Comparison of ENCODE assay signal across 24 cellular contexts in genomic region chr9:135305546-135306180, GRCh38.
DNase-seq lines count a peak whose midpoint lies in the region; ATAC-seq lines count a peak whose summit lies in the region.
"Had no signal": no experiment of that assay in that cellular context is flagged by ENCODE, and none has a peak within 500 bp of the region (broad histone marks: within the 10 kb centered on the region; RNA-seq: fewer than 3 reads in every experiment).

No MANE protein-coding gene starts in this region.

- H3K4me1 Mint-ChIP-seq in activated naive CD8-positive, alpha-beta T cell treated with anti-CD3 and anti-CD28 coated beads for 36 hours: peaks cover 2% of the 10 kb centered on the region

- H2AFZ ChIP-seq in Karpas-422 (ENCODE audit: low read length): no peak overlapping the region
- H2AFZ ChIP-seq: GM23338 had no signal

- H3K36me3 ChIP-seq in SK-N-MC (ENCODE audit: insufficient read depth, low read length) (no peaks in the 10 kb centered on the region), Karpas-422 (ENCODE audit: insufficient read depth, low read length) (no peaks in the 10 kb centered on the region)
- H3K36me3 ChIP-seq: BLaER1 treated with 17β-estradiol and CSF1 and Interleukin-3, amounts not matched to agents 10 nM and 100 nM; SJCRH30 had no signal

- no peaks in the 10 kb centered on the region for H4K20me1 ChIP-seq in Karpas-422 (ENCODE audit: insufficient read depth, low read depth, low read length)
- H4K20me1 ChIP-seq: BLaER1 treated with 17β-estradiol and CSF1 and Interleukin-3, amounts not matched to agents 10 nM and 100 nM had no signal

- H3K4me1 ChIP-seq in Karpas-422 (ENCODE audit: low read length): no peaks in the 10 kb centered on the region
- H3K4me1 ChIP-seq: SJCRH30 had no signal

- DNase-seq in activated CD8-positive, alpha-beta memory T cell treated with anti-CD3 and anti-CD28 coated beads for 24 hours: peak; percentile 44
- DNase-seq in activated CD8-positive, alpha-beta memory T cell treated with anti-CD3 and anti-CD28 coated beads, Interleukin-2, amount 50 U/mL, for 4 hours: no peak
- no peak for DNase-seq in SK-N-MC (ENCODE audit: low read depth, low spot score)
- DNase-seq in left lobe of liver (ENCODE audit: low spot score): peak; percentile 30
- DNase-seq in ureter (ENCODE audit: low spot score): peak; percentile 23
- DNase-seq in activated naive CD8-positive, alpha-beta T cell treated with anti-CD3 and anti-CD28 coated beads for 36 hours: no peak
- no peak for DNase-seq in Karpas-422
- DNase-seq: AML-193; CD4-positive, alpha-beta T cell; DMS53; HCEC 1CT; NCI-H1105 treated with DMSO at 0.1 percent for 48 hours; NCI-H146; NCI-H1930; NCI-H2107; NCI-H446; NCI-H524 treated with DMSO at 0.1 percent for 48 hours; NCI-H82; NK-92 treated with Interleukin-12 subunit alpha and Interleukin-12 subunit beta, amount 100 ng/mL, for 24 hours; PC-3; SJCRH30 had no signal

- no peak overlapping the region for H3K27ac Mint-ChIP-seq in activated naive CD8-positive, alpha-beta T cell treated with anti-CD3 and anti-CD28 coated beads for 36 hours
- H3K27ac Mint-ChIP-seq: CD4-positive, alpha-beta T cell; GM23338 had no signal

- H3K4me3 Mint-ChIP-seq in activated naive CD8-positive, alpha-beta T cell treated with anti-CD3 and anti-CD28 coated beads for 36 hours: no peak overlapping the region
- H3K4me3 Mint-ChIP-seq: CD4-positive, alpha-beta T cell; GM23338 had no signal

- no peak for ATAC-seq in left lobe of liver
- ATAC-seq: GM23338, PC-3, Right ventricle myocardium inferior had no signal

- H3K4me2 ChIP-seq in Karpas-422 (ENCODE audit: low read depth, low read length, poor library complexity, severe bottlenecking): no peak overlapping the region
- H3K4me2 ChIP-seq: BLaER1 treated with 17β-estradiol and CSF1 and Interleukin-3, amounts not matched to agents 10 nM and 100 nM; GM23338 had no signal

- no peak overlapping the region for H3K9ac ChIP-seq in SK-N-MC (ENCODE audit: insufficient read length)
- no peak overlapping the region for H3K9ac ChIP-seq in Karpas-422 (ENCODE audit: low read length)
- H3K9ac ChIP-seq: BLaER1 treated with 17β-estradiol and CSF1 and Interleukin-3, amounts not matched to agents 10 nM and 100 nM had no signal

- peaks cover 1% of the 10 kb centered on the region for H3K9me3 Mint-ChIP-seq in activated naive CD8-positive, alpha-beta T cell treated with anti-CD3 and anti-CD28 coated beads for 36 hours
- H3K9me3 Mint-ChIP-seq: CD4-positive, alpha-beta T cell had no signal

- H3K27ac ChIP-seq in SK-N-MC (no peak overlapping the region), Karpas-422 (ENCODE audit: low read length) (no peak overlapping the region)
- H3K27ac ChIP-seq: BLaER1 treated with 17β-estradiol and CSF1 and Interleukin-3, amounts not matched to agents 10 nM and 100 nM; SJCRH30 had no signal

- no peaks in the 10 kb centered on the region for H3K9me2 ChIP-seq in Karpas-422 (replicated peaks; ENCODE audit: insufficient read depth, low read length)

- no peaks in the 10 kb centered on the region for H3K27me3 ChIP-seq in Karpas-422 (ENCODE audit: low read length)

- no peaks in the 10 kb centered on the region for H3K79me2 ChIP-seq in Karpas-422 (ENCODE audit: low read length)

- peaks cover 4% of the 10 kb centered on the region for H3K27me3 Mint-ChIP-seq in activated naive CD8-positive, alpha-beta T cell treated with anti-CD3 and anti-CD28 coated beads for 36 hours

- H3K9me3 ChIP-seq in SK-N-MC (ENCODE audit: low read depth, low read length) (no peaks in the 10 kb centered on the region), Karpas-422 (ENCODE audit: low read length) (no peaks in the 10 kb centered on the region)
- H3K9me3 ChIP-seq: BLaER1 treated with 17β-estradiol and CSF1 and Interleukin-3, amounts not matched to agents 10 nM and 100 nM; SJCRH30 had no signal

- H3K36me3 Mint-ChIP-seq in activated naive CD8-positive, alpha-beta T cell treated with anti-CD3 and anti-CD28 coated beads for 36 hours: no peaks in the 10 kb centered on the region

- peak overlapping the region; percentile 33 for H3K4me3 ChIP-seq in SK-N-MC
- H3K4me3 ChIP-seq in Karpas-422 (ENCODE audit: low read length): no peak overlapping the region
- H3K4me3 ChIP-seq: BLaER1 treated with 17β-estradiol and CSF1 and Interleukin-3, amounts not matched to agents 10 nM and 100 nM; GM23338; SJCRH30 had no signal

Comparison
In these comparisons a context has a peak if more than half of its experiments do, and no peak if none do; other contexts are left out.
1. DNase-seq: peak in activated CD8-positive, alpha-beta memory T cell treated with anti-CD3 and anti-CD28 coated beads for 24 hours (single experiment), left lobe of liver (single experiment) and ureter (single experiment); none in activated CD8-positive, alpha-beta memory T cell treated with anti-CD3 and anti-CD28 coated beads, Interleukin-2, amount 50 U/mL, for 4 hours (single experiment), SK-N-MC (single experiment), activated naive CD8-positive, alpha-beta T cell treated with anti-CD3 and anti-CD28 coated beads for 36 hours (single experiment) and Karpas-422 (single experiment).